In the genomic region with DNA sequence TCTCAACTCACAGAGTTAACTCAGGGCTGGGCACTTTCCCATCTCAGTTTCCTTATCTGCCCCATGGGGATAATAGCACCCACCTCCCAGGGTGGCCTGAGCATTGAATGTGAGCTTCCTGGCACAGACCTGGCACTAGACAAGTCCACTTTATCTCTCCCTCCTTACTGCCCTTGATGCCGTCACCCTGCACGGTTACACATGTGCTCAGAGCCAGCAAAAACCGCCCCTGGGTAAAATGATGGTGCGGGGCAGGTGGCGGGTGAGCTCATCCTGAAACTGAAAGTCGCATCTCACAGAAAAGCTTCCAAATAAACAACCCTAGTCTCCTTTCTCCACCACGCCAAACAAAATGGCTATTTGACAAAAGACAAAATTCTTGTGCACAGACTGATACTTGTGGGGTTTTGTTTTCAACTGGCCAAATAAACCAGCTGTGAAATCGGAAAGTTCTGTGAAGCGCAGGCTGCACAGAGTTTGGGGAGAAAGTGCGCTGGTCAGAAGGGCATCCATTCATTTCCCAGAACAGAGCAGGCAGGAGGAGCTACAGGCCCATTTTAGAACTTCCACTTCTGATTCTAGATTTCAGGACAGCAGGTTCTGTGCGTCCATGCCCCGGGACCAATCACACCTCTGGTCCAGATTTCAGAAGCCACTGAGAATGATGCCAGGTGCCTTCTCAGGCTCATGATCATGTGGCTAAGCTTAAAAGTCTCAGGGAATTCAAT, we compare ENCODE assay signal across 22 cellular contexts.
DNase-seq lines count a peak whose midpoint lies in the region; ATAC-seq and TF ChIP-seq lines count a peak whose summit lies in the region.
"Had no signal": no experiment of that assay in that cellular context is flagged by ENCODE, and none has a peak within 500 bp of the region (broad histone marks: within the 10 kb centered on the region; RNA-seq: fewer than 3 reads in every experiment).

No MANE protein-coding gene starts in this region.

- ATAC-seq in activated CD4-positive, alpha-beta T cell treated with anti-CD3 and anti-CD28 coated beads for 36 hours: no peak
- ATAC-seq in HG02938 (IDR thresholded peaks at IDR 0.05; ENCODE audit: unreplicated experiment): peak; percentile 49
- ATAC-seq in body of pancreas: peak; percentile 34
- ATAC-seq in foreskin keratinocyte: no peak
- ATAC-seq: activated CD4-positive, CD25-positive, alpha-beta regulatory T cell treated with anti-CD3 and anti-CD28 coated beads, Interleukin-2, amount 50 U/mL, for 24 hours; left lung had no signal

- no peak overlapping the region for H3K27ac Mint-ChIP-seq in activated CD4-positive, alpha-beta T cell treated with anti-CD3 and anti-CD28 coated beads for 36 hours
- H3K27ac Mint-ChIP-seq: HFFc6; T-helper 2 cell treated with Interferon-gamma antibody and Interleukin-4, amounts not matched to agents 5 μg/mL and 100 μg/mL, for 36 hours had no signal

- no peaks in the 10 kb centered on the region for H3K9me3 Mint-ChIP-seq in activated CD4-positive, alpha-beta T cell treated with anti-CD3 and anti-CD28 coated beads for 36 hours (ENCODE audit: low read depth)
- H3K9me3 Mint-ChIP-seq: HFFc6; neural crest cell; T-helper 2 cell treated with Interferon-gamma antibody and Interleukin-4, amounts not matched to agents 5 μg/mL and 100 μg/mL, for 36 hours had no signal

- no peaks in the 10 kb centered on the region for H3K36me3 Mint-ChIP-seq in activated CD4-positive, alpha-beta T cell treated with anti-CD3 and anti-CD28 coated beads for 36 hours (ENCODE audit: low read depth)

- H3K27me3 ChIP-seq in body of pancreas (no peaks in the 10 kb centered on the region), skeletal muscle satellite cell (ENCODE audit: control insufficient read depth, insufficient read depth, low read length) (no peaks in the 10 kb centered on the region), foreskin keratinocyte (peaks cover 19% of the 10 kb centered on the region)
- H3K27me3 ChIP-seq: Peyer's patch, vagina had no signal

- peak overlapping the region; percentile 40 for H3K4me2 ChIP-seq in skeletal muscle satellite cell (ENCODE audit: low read length)

- no peak for TF ChIP-seq POLR2A in body of pancreas (IDR thresholded peaks at IDR 0.05)

- POLR2A ChIA-PET in activated CD4-positive, alpha-beta T cell treated with anti-CD3 and anti-CD28 coated beads for 36 hours (lab: Charles Lee): interaction anchor here (0.6 kb wide), 1 partner anchor 20 kb away, joined by 3 read pairs; no protein-coding TSS in a partner anchor

- H3K4me3 ChIP-seq in body of pancreas (no peak overlapping the region), skeletal muscle satellite cell (ENCODE audit: low read length) (no peak overlapping the region)
- H3K4me3 ChIP-seq: esophagus squamous epithelium, left lung, Peyer's patch, SK-N-MC, suprapubic skin, vagina had no signal

- DNase-seq in activated CD4-positive, alpha-beta T cell treated with anti-CD3 and anti-CD28 coated beads for 36 hours: peak; percentile 9
- no peak for DNase-seq in activated CD4-positive, alpha-beta T cell treated with anti-CD3 and anti-CD28 coated beads, Interleukin-2, amount 50 U/mL, for 4 hours
- DNase-seq in body of pancreas (no peak), germinal center (ENCODE audit: low spot score) (no peak), cardiac septum (ENCODE audit: low spot score) (no peak), foreskin keratinocyte (no peak)
- DNase-seq: activated effector memory CD4-positive, alpha-beta T cell treated with anti-CD3 and anti-CD28 coated beads, Interleukin-2, amount 50 U/mL, for 16 hours; esophagus squamous epithelium; HFFc6; Kasumi-1; NCI-H1105 treated with DMSO at 0.1 percent for 48 hours; NCI-H2227 treated with DMSO at 0.1 percent for 48 hours; Peyer's patch had no signal

- no peaks in the 10 kb centered on the region for H3K4me1 Mint-ChIP-seq in activated CD4-positive, alpha-beta T cell treated with anti-CD3 and anti-CD28 coated beads for 36 hours

- no peak for TF ChIP-seq CTCF in body of pancreas (IDR thresholded peaks at IDR 0.05)
- no peak for TF ChIP-seq CTCF in foreskin keratinocyte (conservative IDR thresholded peaks at IDR 0.05)

- intact Hi-C loops in activated CD4-positive, alpha-beta T cell treated with anti-CD3 and anti-CD28 coated beads for 36 hours (cut with DNase I, micrococcal nuclease): no loop called here
- intact Hi-C loops in body of pancreas (cut with DNase I) (loop anchor here (10.0 kb wide), 1 partner anchor 231 kb away; no protein-coding TSS in a partner anchor), cardiac septum (cut with DNase I) (no loop called here)

- H3K4me1 ChIP-seq in body of pancreas (peaks cover 8% of the 10 kb centered on the region), skeletal muscle satellite cell (ENCODE audit: control insufficient read depth, insufficient read depth, low read length) (peaks cover 12% of the 10 kb centered on the region), foreskin keratinocyte (no peaks in the 10 kb centered on the region)
- H3K4me1 ChIP-seq: esophagus squamous epithelium, left lung, Peyer's patch, suprapubic skin, vagina had no signal

- no peak overlapping the region for H3K9ac ChIP-seq in skeletal muscle satellite cell (ENCODE audit: low read depth, low read length)

- CTCF ChIA-PET in activated CD4-positive, alpha-beta T cell treated with anti-CD3 and anti-CD28 coated beads for 36 hours (lab: Charles Lee): no interaction called here

- H3K9me3 ChIP-seq in body of pancreas: no peaks in the 10 kb centered on the region
- no peaks in the 10 kb centered on the region for H3K9me3 ChIP-seq in skeletal muscle satellite cell (replicated peaks; ENCODE audit: low read length)
- H3K9me3 ChIP-seq: esophagus squamous epithelium, left lung, Peyer's patch, suprapubic skin, vagina had no signal

- H3K27ac ChIP-seq in body of pancreas (peak overlapping the region in 1 of 4 donors; percentile 46), foreskin keratinocyte (no peak overlapping the region)
- H3K27ac ChIP-seq: esophagus squamous epithelium, left lung, Peyer's patch, SK-N-MC, suprapubic skin, vagina had no signal

- peaks cover 0 to 4% of the 10 kb centered on the region in 2 donors for H3K36me3 ChIP-seq in body of pancreas (replicated peaks in 1 of 2; ENCODE audit: insufficient read depth in 1 of 2, low read depth in 2 of 2)
- no peaks in the 10 kb centered on the region for H3K36me3 ChIP-seq in skeletal muscle satellite cell (ENCODE audit: insufficient read depth, low read length)
- H3K36me3 ChIP-seq: esophagus squamous epithelium, left lung, Peyer's patch, suprapubic skin, vagina had no signal

- peaks cover 19% of the 10 kb centered on the region for H3K27me3 Mint-ChIP-seq in activated CD4-positive, alpha-beta T cell treated with anti-CD3 and anti-CD28 coated beads for 36 hours

- H3K4me3 Mint-ChIP-seq in activated CD4-positive, alpha-beta T cell treated with anti-CD3 and anti-CD28 coated beads for 36 hours: no peak overlapping the region
- H3K4me3 Mint-ChIP-seq: HFFc6; neural crest cell; T-helper 2 cell treated with Interferon-gamma antibody and Interleukin-4, amounts not matched to agents 5 μg/mL and 100 μg/mL, for 36 hours had no signal

- WGBS in body of pancreas, 2 donors: 84 to 91% methylated on average over 6 to 12 of the region's 12 CpGs

Comparison
In these comparisons a context has a peak if more than half of its experiments do, and no peak if none do; other contexts are left out.
1. ATAC-seq: peak in HG02938 (single experiment) and body of pancreas (single experiment); none in activated CD4-positive, alpha-beta T cell treated with anti-CD3 and anti-CD28 coated beads for 36 hours (single experiment) and foreskin keratinocyte (single experiment).